Comparison of ENCODE assay signal across 27 cellular contexts in genomic region chr4:152579107-152579764, GRCh38.
"Had no signal": no experiment of that assay in that cellular context is flagged by ENCODE, and none has a peak within 500 bp of the region (broad histone marks: within the 10 kb centered on the region; RNA-seq: fewer than 3 reads in every experiment).

No MANE protein-coding gene starts in this region.

- FAIRE-seq: colon, islet of Langerhans had no signal

- DNase-seq: dorsolateral prefrontal cortex; effector CD4-positive, alpha-beta T cell; foreskin fibroblast; gastrocnemius medialis; head of caudate nucleus; hippocampal formation; left colon; left ventricle myocardium superior; natural killer cell; occipital lobe; ovary; posterior cingulate gyrus; psoas muscle; right cardiac atrium; stimulated activated CD4-positive, alpha-beta T cell treated with anti-CD3 and anti-CD28 coated beads, Interleukin-15, amount 100 ng/mL, for 24 hours; stimulated activated CD4-positive, alpha-beta T cell treated with anti-CD3 and anti-CD28 coated beads, Interleukin-2, amount 100 ng/mL, for 48 hours; stimulated activated naive B cell treated with anti-CD40 and anti-IgM and Interleukin-4, amounts not matched to agents 10 μg/mL and 1 μg/mL and 100 μg/mL, for 72 hours; upper lobe of right lung; uterus had no signal

- H3K9me3 Mint-ChIP-seq: natural killer cell; stimulated activated naive B cell treated with anti-CD40 and anti-IgM and Interleukin-4, amounts not matched to agents 10 μg/mL and 1 μg/mL and 100 μg/mL, for 72 hours; stimulated activated naive CD8-positive, alpha-beta T cell treated with anti-CD3 and anti-CD28 coated beads, Interleukin-15, Interleukin-2, amounts not matched to agents 100 ng/mL and 50 ng/mL, for 24 hours had no signal

- H3K36me3 Mint-ChIP-seq: natural killer cell; stimulated activated naive B cell treated with anti-CD40 and anti-IgM and Interleukin-4, amounts not matched to agents 10 μg/mL and 1 μg/mL and 100 μg/mL, for 72 hours had no signal

- H3K4me3 ChIP-seq: dorsolateral prefrontal cortex, gastrocnemius medialis, lung, ovary, psoas muscle, skin epidermis, thoracic aorta, tibial nerve, upper lobe of right lung, uterus had no signal

- H3K4me3 Mint-ChIP-seq: memory B cell; natural killer cell; stimulated activated naive B cell treated with anti-CD40 and anti-IgM and Interleukin-4, amounts not matched to agents 10 μg/mL and 1 μg/mL and 100 μg/mL, for 72 hours; stimulated activated naive CD8-positive, alpha-beta T cell treated with anti-CD3 and anti-CD28 coated beads, Interleukin-15, Interleukin-2, amounts not matched to agents 100 ng/mL and 50 ng/mL, for 24 hours had no signal

- H3K27ac ChIP-seq: dorsolateral prefrontal cortex, gastrocnemius medialis, ovary, psoas muscle, skin epidermis, thoracic aorta, upper lobe of right lung, uterus had no signal

- H3K36me3 ChIP-seq: gastrocnemius medialis, ovary, thoracic aorta, tibial nerve, upper lobe of right lung, uterus had no signal

- H3K27me3 Mint-ChIP-seq: stimulated activated naive CD8-positive, alpha-beta T cell treated with anti-CD3 and anti-CD28 coated beads, Interleukin-15, Interleukin-2, amounts not matched to agents 100 ng/mL and 50 ng/mL, for 24 hours had no signal

- H3K9me3 ChIP-seq: gastrocnemius medialis, ovary, psoas muscle, thoracic aorta, tibial nerve, upper lobe of right lung, uterus had no signal

- H3K27me3 ChIP-seq: gastrocnemius medialis, ovary, tibial nerve, upper lobe of right lung, uterus had no signal

- H3K4me1 ChIP-seq: gastrocnemius medialis, psoas muscle, tibial nerve, upper lobe of right lung, uterus had no signal

- H3K27ac Mint-ChIP-seq: memory B cell; natural killer cell; stimulated activated naive B cell treated with anti-CD40 and anti-IgM and Interleukin-4, amounts not matched to agents 10 μg/mL and 1 μg/mL and 100 μg/mL, for 72 hours; stimulated activated naive CD8-positive, alpha-beta T cell treated with anti-CD3 and anti-CD28 coated beads, Interleukin-15, Interleukin-2, amounts not matched to agents 100 ng/mL and 50 ng/mL, for 24 hours had no signal

- ATAC-seq: gastrocnemius medialis; left colon; left ventricle myocardium superior; natural killer cell; psoas muscle; right cardiac atrium; stimulated activated naive B cell treated with anti-CD40 and anti-IgM and Interleukin-4, amounts not matched to agents 10 μg/mL and 1 μg/mL and 100 μg/mL, for 72 hours; upper lobe of right lung had no signal

- H3K4me1 Mint-ChIP-seq: natural killer cell; stimulated activated naive B cell treated with anti-CD40 and anti-IgM and Interleukin-4, amounts not matched to agents 10 μg/mL and 1 μg/mL and 100 μg/mL, for 72 hours had no signal
